Comparison of ENCODE assay signal across 11 cellular contexts in the genomic region with DNA sequence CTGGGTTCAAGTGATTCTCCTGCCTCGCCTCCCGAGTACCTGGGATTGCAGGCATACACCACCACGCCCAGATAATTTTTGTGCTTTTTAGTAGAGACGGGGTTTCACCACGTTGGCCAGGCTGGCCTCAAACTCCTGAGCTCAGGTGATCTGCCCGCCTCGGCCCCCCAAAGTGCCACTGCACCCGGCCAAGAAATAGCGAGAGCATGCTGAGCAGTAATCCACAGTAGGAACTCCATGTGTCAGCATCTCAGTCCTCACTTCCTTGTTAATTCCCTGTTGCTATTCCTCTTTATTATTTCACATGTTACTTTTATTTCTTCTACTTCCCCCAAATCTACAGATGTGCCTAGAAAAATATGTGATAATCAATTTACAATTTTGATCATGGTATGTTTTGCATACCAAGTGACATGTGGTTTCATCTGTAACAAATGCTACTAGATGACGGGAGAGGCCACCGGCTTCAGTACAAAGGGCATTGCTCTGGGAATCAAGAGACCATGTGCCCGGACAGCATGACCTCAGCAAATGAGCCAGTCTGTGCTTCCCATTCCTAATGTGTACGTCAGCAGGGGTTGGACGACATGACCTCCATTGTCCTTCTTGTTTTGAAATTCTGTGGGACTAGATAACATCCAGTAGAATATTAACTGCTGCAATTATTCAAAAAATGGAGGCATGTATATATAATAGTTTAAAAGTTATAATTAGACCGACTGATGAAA.
DNase-seq lines count a peak whose midpoint lies in the region; ATAC-seq, FAIRE-seq and TF ChIP-seq lines count a peak whose summit lies in the region.
"Had no signal": no experiment of that assay in that cellular context is flagged by ENCODE, and none has a peak within 500 bp of the region (broad histone marks: within the 10 kb centered on the region; RNA-seq: fewer than 3 reads in every experiment).

No MANE protein-coding gene starts in this region.

- H3K79me2 ChIP-seq in astrocyte (ENCODE audit: insufficient read depth, low read length): no peaks in the 10 kb centered on the region

- peaks cover 22% of the 10 kb centered on the region for H3K36me3 Mint-ChIP-seq in astrocyte (ENCODE audit: low read depth, unreplicated experiment)

- H3K4me3 ChIP-seq in astrocyte (ENCODE audit: insufficient read depth, low read depth, low read length): no peak overlapping the region
- no peak overlapping the region for H3K4me3 ChIP-seq in right cardiac atrium (ENCODE audit: low read length)
- no peak overlapping the region for H3K4me3 ChIP-seq in rectal smooth muscle tissue (ENCODE audit: low read length)

- no peak overlapping the region for H3K4me2 ChIP-seq in astrocyte (ENCODE audit: low read length)

- H2AFZ ChIP-seq in astrocyte (ENCODE audit: low read depth, low read length): no peak overlapping the region

- DNase-seq in G401 (ENCODE audit: low spot score) (peak; percentile 64), astrocyte (ENCODE audit: low read depth) (peak; percentile 58), right cardiac atrium (peak; percentile 57 to 76 (median 58)), NCI-H510A treated with DMSO at 0.1 percent for 48 hours (lab: John Stamatoyannopoulos, UW) (no peak), SKM-1 (lab: John Stamatoyannopoulos, UW; ENCODE audit: unreplicated experiment) (no peak)
- DNase-seq: activated CD4-positive, CD25-positive, alpha-beta regulatory T cell treated with anti-CD3 and anti-CD28 coated beads, Interleukin-2, amount 50 U/mL, for 72 hours; DMS79; effector memory CD4-positive, alpha-beta T cell had no signal

- H3K9ac ChIP-seq in astrocyte (ENCODE audit: low read length) (no peak overlapping the region), rectal smooth muscle tissue (ENCODE audit: low read length) (no peak overlapping the region)

- H3K27me3 ChIP-seq in astrocyte (ENCODE audit: insufficient read depth, low read length) (no peaks in the 10 kb centered on the region), right cardiac atrium (ENCODE audit: control insufficient read depth, insufficient read depth) (no peaks in the 10 kb centered on the region), rectal smooth muscle tissue (ENCODE audit: control insufficient read depth, insufficient read depth, low read length) (no peaks in the 10 kb centered on the region)

- WGBS in right cardiac atrium: 74% methylated on average over 15 of the region's 15 CpGs

- no peak overlapping the region for H3K27ac Mint-ChIP-seq in astrocyte (ENCODE audit: unreplicated experiment)

- H3K36me3 ChIP-seq in astrocyte (ENCODE audit: insufficient read depth, low read length): no peaks in the 10 kb centered on the region
- no peaks in the 10 kb centered on the region for H3K36me3 ChIP-seq in rectal smooth muscle tissue (ENCODE audit: control insufficient read depth, insufficient read depth, low read length)

- H3K27me3 Mint-ChIP-seq in astrocyte (ENCODE audit: low read depth, unreplicated experiment): no peaks in the 10 kb centered on the region

- H3K27ac ChIP-seq in astrocyte (ENCODE audit: low read depth, low read length) (no peak overlapping the region), right cardiac atrium (ENCODE audit: low read length) (no peak overlapping the region), rectal smooth muscle tissue (ENCODE audit: low read depth, low read length) (peak overlapping the region; percentile 10)

- intact Hi-C loops in right cardiac atrium (cut with DNase I): no loop called here

- no peak for FAIRE-seq in astrocyte (lab: Jason Lieb, UNC)

- in situ Hi-C loops in G401 (cut with HindIII; ENCODE audit: low sequenced_read_pairs): no loop called here

- no peaks in the 10 kb centered on the region for H3K9me3 Mint-ChIP-seq in astrocyte (ENCODE audit: unreplicated experiment)

- H3K4me3 Mint-ChIP-seq in astrocyte (ENCODE audit: unreplicated experiment): no peak overlapping the region

- H3K4me1 ChIP-seq in astrocyte (ENCODE audit: insufficient read depth, low read length) (no peaks in the 10 kb centered on the region), right cardiac atrium (ENCODE audit: control insufficient read depth, insufficient read depth, low read length) (peaks cover 2% of the 10 kb centered on the region), rectal smooth muscle tissue (ENCODE audit: control insufficient read depth, insufficient read depth, low read length) (peaks cover 5% of the 10 kb centered on the region)

- H3K9me3 ChIP-seq in astrocyte (ENCODE audit: insufficient read depth, low read depth, low read length) (no peaks in the 10 kb centered on the region), right cardiac atrium (ENCODE audit: control insufficient read depth, low read length) (no peaks in the 10 kb centered on the region)

- H4K20me1 ChIP-seq in astrocyte (ENCODE audit: insufficient read depth, low read length): no peaks in the 10 kb centered on the region

- no peak for TF ChIP-seq CTCF in astrocyte (IDR thresholded peaks at IDR 0.05; ENCODE audit: insufficient read depth, low read depth, low read length)

- ATAC-seq in right cardiac atrium (peak; percentile 74 to 96), HG03439 (IDR thresholded peaks at IDR 0.05; ENCODE audit: unreplicated experiment) (no peak), GM21737 (IDR thresholded peaks at IDR 0.05; ENCODE audit: unreplicated experiment) (no peak)

- peaks cover 5% of the 10 kb centered on the region for H3K4me1 Mint-ChIP-seq in astrocyte (ENCODE audit: low read depth, unreplicated experiment)

Comparison
In these comparisons a context has a peak if more than half of its experiments do, and no peak if none do; other contexts are left out.
1. DNase-seq: peak in G401 (single experiment), astrocyte (single experiment) and right cardiac atrium (3 of 3); none in NCI-H510A treated with DMSO at 0.1 percent for 48 hours (single experiment) and SKM-1 (single experiment).
2. ATAC-seq: peak in right cardiac atrium (2 of 2); none in HG03439 (single experiment) and GM21737 (single experiment).